Comparison of ENCODE assay signal across 19 cellular contexts in the genomic region with DNA sequence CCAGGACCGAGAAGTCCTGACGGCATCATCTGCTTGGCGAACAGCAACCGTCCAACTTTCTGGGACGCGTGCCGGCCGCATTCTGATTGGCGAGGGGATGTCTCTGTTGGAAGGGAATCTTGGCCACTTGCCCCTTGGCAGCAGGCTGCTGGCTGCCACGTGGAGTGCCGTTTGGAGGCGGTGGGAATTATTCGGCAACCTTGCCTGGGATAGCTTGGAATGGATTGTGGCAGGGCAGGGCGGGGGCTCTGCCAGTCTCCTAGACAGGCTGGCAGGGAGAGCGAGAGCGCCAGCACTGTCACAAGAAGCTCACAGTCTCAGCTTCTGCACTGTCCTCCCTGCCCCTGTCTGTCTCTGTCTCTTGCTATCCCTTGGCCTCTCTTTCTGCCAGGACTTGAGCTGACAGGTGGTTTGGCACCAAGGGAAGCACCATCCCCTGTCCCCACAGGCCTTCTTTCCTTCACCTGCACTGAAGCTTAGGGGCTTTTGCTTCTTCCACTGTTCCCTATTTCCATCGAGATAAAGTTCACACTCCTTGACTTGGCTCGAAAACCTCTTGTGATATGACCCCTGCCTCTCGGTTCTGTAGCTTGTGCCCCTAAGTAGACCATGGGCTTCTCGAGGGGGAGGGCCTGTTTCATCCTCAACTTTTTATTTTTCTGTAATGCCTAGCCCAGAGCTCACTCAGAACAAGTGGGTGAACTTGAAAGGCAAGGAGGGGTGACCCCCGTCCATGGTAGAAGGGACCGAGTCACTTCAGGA.
A peak's percentile ranks its signal among the peaks of the same experiment; 100 is the strongest.
DNase-seq lines count a peak whose midpoint lies in the region; ATAC-seq, FAIRE-seq and TF ChIP-seq lines count a peak whose summit lies in the region.
"Had no signal": no experiment of that assay in that cellular context is flagged by ENCODE, and none has a peak within 500 bp of the region (broad histone marks: within the 10 kb centered on the region; RNA-seq: fewer than 3 reads in every experiment).

No MANE protein-coding gene starts in this region.

- TF ChIP-seq POLR2A in right lobe of liver (IDR thresholded peaks at IDR 0.05), result no peak

- peak overlapping the region; percentile 6 for H3K27ac Mint-ChIP-seq in activated naive CD8-positive, alpha-beta T cell
- H3K27ac Mint-ChIP-seq in activated naive CD8-positive, alpha-beta T cell treated with anti-CD3 and anti-CD28 coated beads, Interleukin-2, amount 50 U/mL, for 24 hours, result no peak overlapping the region
- peak overlapping the region; percentile 18 for H3K27ac Mint-ChIP-seq in dendritic cell treated with granulocyte-macrophage colony-stimulating factor and Interleukin-4, amounts not matched to agents 40 ng/mL and 50 ng/mL, for 4 days
- H3K27ac Mint-ChIP-seq: activated CD4-positive, alpha-beta T cell treated with anti-CD3 and anti-CD28 coated beads, Interleukin-2, amount 10 ng/mL, durations not matched to agents 24 days and 14 days; natural killer cell treated with Interleukin-12 subunit alpha and Interleukin-12 subunit beta and Interleukin-15 and Interleukin-18, amount 100 ng/mL, for 72 hours; progenitor cell of endocrine pancreas had no signal

- DNase-seq in activated naive CD8-positive, alpha-beta T cell treated with anti-CD3 and anti-CD28 coated beads, Interleukin-2, amount 50 U/mL, for 24 hours, result no peak
- DNase-seq in right lobe of liver (peak; percentile 79 to 92 (median 83)), ureter (ENCODE audit: low spot score) (peak; percentile 77), D721Med (ENCODE audit: insufficient read length, low spot score) (no peak), CD1c-positive myeloid dendritic cell (ENCODE audit: extremely low spot score) (no peak)
- no peak for DNase-seq in stimulated activated CD4-positive, alpha-beta T cell treated with anti-CD3 and anti-CD28 coated beads, Interleukin-2, amount 100 ng/mL, for 48 hours
- DNase-seq: activated CD4-positive, alpha-beta T cell treated with anti-CD3 and anti-CD28 coated beads, Interleukin-2, amount 10 ng/mL, durations not matched to agents 24 days and 14 days; activated effector memory CD4-positive, alpha-beta T cell treated with anti-CD3 and anti-CD28 coated beads, Interleukin-2, amount 50 U/mL, for 16 hours; BE2C; COR-L47; EL; foreskin melanocyte; NCI-H1092 treated with DMSO at 0.1 percent for 48 hours; SHP77 had no signal

- no peak for FAIRE-seq in D721Med (lab: Jason Lieb, UNC)
- FAIRE-seq: keratinocyte had no signal

- H3K9me3 ChIP-seq in right lobe of liver, result no peaks in the 10 kb centered on the region
- H3K9me3 ChIP-seq: BE2C had no signal

- no peaks in the 10 kb centered on the region for H3K9me3 Mint-ChIP-seq in activated naive CD8-positive, alpha-beta T cell (ENCODE audit: low read depth)
- H3K9me3 Mint-ChIP-seq in activated naive CD8-positive, alpha-beta T cell treated with anti-CD3 and anti-CD28 coated beads, Interleukin-2, amount 50 U/mL, for 24 hours, result no peaks in the 10 kb centered on the region
- H3K9me3 Mint-ChIP-seq in dendritic cell treated with granulocyte-macrophage colony-stimulating factor and Interleukin-4, amounts not matched to agents 40 ng/mL and 50 ng/mL, for 4 days, result no peaks in the 10 kb centered on the region
- H3K9me3 Mint-ChIP-seq: activated CD4-positive, alpha-beta T cell treated with anti-CD3 and anti-CD28 coated beads, Interleukin-2, amount 10 ng/mL, durations not matched to agents 24 days and 14 days; natural killer cell treated with Interleukin-12 subunit alpha and Interleukin-12 subunit beta and Interleukin-15 and Interleukin-18, amount 100 ng/mL, for 72 hours had no signal

- peaks cover 0 to 8% (median 0%) of the 10 kb centered on the region in 4 donors for H3K4me1 ChIP-seq in right lobe of liver
- H3K4me1 ChIP-seq: BE2C had no signal

- no peaks in the 10 kb centered on the region for H3K36me3 Mint-ChIP-seq in activated naive CD8-positive, alpha-beta T cell
- H3K36me3 Mint-ChIP-seq in activated naive CD8-positive, alpha-beta T cell treated with anti-CD3 and anti-CD28 coated beads, Interleukin-2, amount 50 U/mL, for 24 hours (ENCODE audit: low read depth), result no peaks in the 10 kb centered on the region
- H3K36me3 Mint-ChIP-seq in dendritic cell treated with granulocyte-macrophage colony-stimulating factor and Interleukin-4, amounts not matched to agents 40 ng/mL and 50 ng/mL, for 4 days (ENCODE audit: low read depth), result no peaks in the 10 kb centered on the region
- H3K36me3 Mint-ChIP-seq: natural killer cell treated with Interleukin-12 subunit alpha and Interleukin-12 subunit beta and Interleukin-15 and Interleukin-18, amount 100 ng/mL, for 72 hours had no signal

- no peaks in the 10 kb centered on the region for H3K36me3 ChIP-seq in right lobe of liver
- H3K36me3 ChIP-seq: BE2C had no signal

- H3K27me3 ChIP-seq in right lobe of liver, result no peaks in the 10 kb centered on the region
- H3K27me3 ChIP-seq: BE2C had no signal

- H3K4me3 ChIP-seq in right lobe of liver, result no peak overlapping the region

- no peak overlapping the region for H3K4me3 Mint-ChIP-seq in activated naive CD8-positive, alpha-beta T cell
- H3K4me3 Mint-ChIP-seq in activated naive CD8-positive, alpha-beta T cell treated with anti-CD3 and anti-CD28 coated beads, Interleukin-2, amount 50 U/mL, for 24 hours, result no peak overlapping the region
- H3K4me3 Mint-ChIP-seq in dendritic cell treated with granulocyte-macrophage colony-stimulating factor and Interleukin-4, amounts not matched to agents 40 ng/mL and 50 ng/mL, for 4 days, result no peak overlapping the region
- H3K4me3 Mint-ChIP-seq: activated CD4-positive, alpha-beta T cell treated with anti-CD3 and anti-CD28 coated beads, Interleukin-2, amount 10 ng/mL, durations not matched to agents 24 days and 14 days; natural killer cell treated with Interleukin-12 subunit alpha and Interleukin-12 subunit beta and Interleukin-15 and Interleukin-18, amount 100 ng/mL, for 72 hours had no signal

- TF ChIP-seq CTCF in right lobe of liver (IDR thresholded peaks at IDR 0.05) (no peak), D721Med (IDR thresholded peaks at IDR 0.05; ENCODE audit: insufficient read depth, missing control alignments) (no peak)

- WGBS in right lobe of liver (ENCODE audit: insufficient coverage, low coverage, low lambda C conversion rate, missing lambda C conversion rate), result 52% methylated on average over 11 of the region's 22 CpGs

- H3K4me1 Mint-ChIP-seq in activated naive CD8-positive, alpha-beta T cell (ENCODE audit: low read depth), result peaks cover 2% of the 10 kb centered on the region
- peaks cover 3% of the 10 kb centered on the region for H3K4me1 Mint-ChIP-seq in activated naive CD8-positive, alpha-beta T cell treated with anti-CD3 and anti-CD28 coated beads, Interleukin-2, amount 50 U/mL, for 24 hours
- peaks cover 74% of the 10 kb centered on the region for H3K4me1 Mint-ChIP-seq in dendritic cell treated with granulocyte-macrophage colony-stimulating factor and Interleukin-4, amounts not matched to agents 40 ng/mL and 50 ng/mL, for 4 days (ENCODE audit: low read depth)

- H3K27ac ChIP-seq in right lobe of liver, result no peak overlapping the region

- H3K27me3 Mint-ChIP-seq in activated naive CD8-positive, alpha-beta T cell, result peaks cover 1% of the 10 kb centered on the region
- peaks cover 5% of the 10 kb centered on the region for H3K27me3 Mint-ChIP-seq in activated naive CD8-positive, alpha-beta T cell treated with anti-CD3 and anti-CD28 coated beads, Interleukin-2, amount 50 U/mL, for 24 hours
- H3K27me3 Mint-ChIP-seq in dendritic cell treated with granulocyte-macrophage colony-stimulating factor and Interleukin-4, amounts not matched to agents 40 ng/mL and 50 ng/mL, for 4 days, result peaks cover 11% of the 10 kb centered on the region
- H3K27me3 Mint-ChIP-seq: activated CD4-positive, alpha-beta T cell treated with anti-CD3 and anti-CD28 coated beads, Interleukin-2, amount 10 ng/mL, durations not matched to agents 24 days and 14 days; progenitor cell of endocrine pancreas had no signal

- no peak for ATAC-seq in activated naive CD8-positive, alpha-beta T cell treated with anti-CD3 and anti-CD28 coated beads, Interleukin-2, amount 50 U/mL, for 24 hours
- ATAC-seq in right lobe of liver, result peak; percentile 82 to 89 (median 88)
- ATAC-seq: natural killer cell treated with Interleukin-12 subunit alpha and Interleukin-12 subunit beta and Interleukin-15 and Interleukin-18, amount 100 ng/mL, for 72 hours had no signal

- intact Hi-C loops in dendritic cell treated with granulocyte-macrophage colony-stimulating factor and Interleukin-4, amounts not matched to agents 40 ng/mL and 50 ng/mL, for 4 days (cut with micrococcal nuclease), result no loop called here
- intact Hi-C loops in right lobe of liver (cut with DNase I), result loop anchor here in 1 of 2 donors (10.0 kb wide), 1 partner anchor 142 kb away; no protein-coding TSS in a partner anchor

Comparison
In these comparisons a context has a peak if more than half of its experiments do, and no peak if none do; other contexts are left out.
1. DNase-seq: peak in right lobe of liver (3 of 3) and ureter (single experiment); none in activated naive CD8-positive, alpha-beta T cell treated with anti-CD3 and anti-CD28 coated beads, Interleukin-2, amount 50 U/mL, for 24 hours (single experiment), stimulated activated CD4-positive, alpha-beta T cell treated with anti-CD3 and anti-CD28 coated beads, Interleukin-2, amount 100 ng/mL, for 48 hours (0 of 2), D721Med (single experiment) and CD1c-positive myeloid dendritic cell (single experiment).